ENCODE assay signal across 13 cellular contexts in genomic region chr10:96596422-96597407, GRCh38. TPM values are rescaled to one million over a fixed set of nuclear protein-coding genes. Genes with fewer than 3 reads are reported as not detected.
DNase-seq lines count a peak whose midpoint lies in the region; ATAC-seq and TF ChIP-seq lines count a peak whose summit lies in the region.
"Had no signal": no experiment of that assay in that cellular context is flagged by ENCODE, and none has a peak within 500 bp of the region (broad histone marks: within the 10 kb centered on the region; RNA-seq: fewer than 3 reads in every experiment).

No MANE protein-coding gene starts in this region.

- peaks cover 13% of the 10 kb centered on the region for H3K4me1 Mint-ChIP-seq in Calu3 (ENCODE audit: low read depth, unreplicated experiment)
- peaks cover 4% of the 10 kb centered on the region for H3K4me1 Mint-ChIP-seq in stimulated activated memory B cell treated with anti-CD40 and anti-IgM and Interleukin-4, amounts not matched to agents 10 μg/mL and 1 μg/mL and 100 μg/mL, for 72 hours

- no peaks in the 10 kb centered on the region for H3K79me2 ChIP-seq in hepatocyte

- ATAC-seq in stimulated activated memory B cell treated with anti-CD40 and anti-IgM and Interleukin-4, amounts not matched to agents 10 μg/mL and 1 μg/mL and 100 μg/mL, for 72 hours: no peak
- no peak for ATAC-seq in GM18867 (IDR thresholded peaks at IDR 0.05; ENCODE audit: unreplicated experiment)

- TF ChIP-seq CTCF in Calu3 (IDR thresholded peaks at IDR 0.05; ENCODE audit: unreplicated experiment): no peak
- no peak for TF ChIP-seq CTCF in LNCaP clone FGC (IDR thresholded peaks at IDR 0.05; ENCODE audit: control insufficient read depth, extremely low read depth, insufficient read depth)
- no peak for TF ChIP-seq CTCF in hepatocyte (IDR thresholded peaks at IDR 0.05; ENCODE audit: poor library complexity)

- H3K9me3 Mint-ChIP-seq in Calu3 (ENCODE audit: low read depth, unreplicated experiment): no peaks in the 10 kb centered on the region
- no peaks in the 10 kb centered on the region for H3K9me3 Mint-ChIP-seq in stimulated activated memory B cell treated with anti-CD40 and anti-IgM and Interleukin-4, amounts not matched to agents 10 μg/mL and 1 μg/mL and 100 μg/mL, for 72 hours

- no peaks in the 10 kb centered on the region for H3K9me3 ChIP-seq in hepatocyte (ENCODE audit: low read depth)

- no peak overlapping the region for H3K4me3 ChIP-seq in LNCaP clone FGC (ENCODE audit: low read depth, low read length)
- H3K4me3 ChIP-seq in hepatocyte: no peak overlapping the region
- H3K4me3 ChIP-seq: SK-N-MC had no signal

- H2AFZ ChIP-seq in hepatocyte: no peak overlapping the region

- no peaks in the 10 kb centered on the region for H3K9me2 ChIP-seq in hepatocyte (replicated peaks; ENCODE audit: insufficient read depth)

- peaks cover 18% of the 10 kb centered on the region for H3K4me1 ChIP-seq in hepatocyte (ENCODE audit: insufficient read depth)

- no peak overlapping the region for H3K4me2 ChIP-seq in hepatocyte
- H3K4me2 ChIP-seq: BLaER1 treated with 17β-estradiol and CSF1 and Interleukin-3, amounts not matched to agents 10 nM and 100 nM had no signal

- WGBS in hepatocyte (ENCODE audit: low lambda C conversion rate, missing lambda C conversion rate): 21% methylated on average over 1 of the region's 1 CpG

- H3K27ac Mint-ChIP-seq in Calu3 (ENCODE audit: unreplicated experiment): peak overlapping the region; percentile 60
- peak overlapping the region; percentile 20 for H3K27ac Mint-ChIP-seq in stimulated activated memory B cell treated with anti-CD40 and anti-IgM and Interleukin-4, amounts not matched to agents 10 μg/mL and 1 μg/mL and 100 μg/mL, for 72 hours

- CTCF ChIA-PET in Calu3 (lab: Charles Lee): no interaction called here

- H4K20me1 ChIP-seq in hepatocyte (ENCODE audit: insufficient read depth, poor library complexity, severe bottlenecking): no peaks in the 10 kb centered on the region

- H3K36me3 Mint-ChIP-seq in Calu3 (ENCODE audit: insufficient read depth, unreplicated experiment): peaks cover 11% of the 10 kb centered on the region
- H3K36me3 Mint-ChIP-seq in stimulated activated memory B cell treated with anti-CD40 and anti-IgM and Interleukin-4, amounts not matched to agents 10 μg/mL and 1 μg/mL and 100 μg/mL, for 72 hours: peaks cover 40% of the 10 kb centered on the region

- DNase-seq in Calu3 (no peak), LNCaP clone FGC (ENCODE audit: low read depth) (peak; percentile 84), hepatocyte (ENCODE audit: low spot score) (no peak), ecto neural progenitor cell (ENCODE audit: low spot score) (no peak)
- DNase-seq in activated CD4-positive, alpha-beta T cell treated with anti-CD3 and anti-CD28 coated beads, Interleukin-2, amount 50 U/mL, for 48 hours: no peak
- DNase-seq: MV-4-11, NCI-H1436, NCI-H2081, NCI-H524 had no signal

- H3K36me3 ChIP-seq in hepatocyte (replicated peaks; ENCODE audit: insufficient read depth, low read depth): no peaks in the 10 kb centered on the region

- H3K27me3 ChIP-seq in hepatocyte: no peaks in the 10 kb centered on the region
- H3K27me3 ChIP-seq: BLaER1 treated with 17β-estradiol and CSF1 and Interleukin-3, amounts not matched to agents 10 nM and 100 nM had no signal

- intact Hi-C loops in Calu3 (cut with micrococcal nuclease; ENCODE audit: unreplicated experiment): no loop called here

- no peaks in the 10 kb centered on the region for H3K27me3 Mint-ChIP-seq in Calu3 (ENCODE audit: unreplicated experiment)
- H3K27me3 Mint-ChIP-seq in stimulated activated memory B cell treated with anti-CD40 and anti-IgM and Interleukin-4, amounts not matched to agents 10 μg/mL and 1 μg/mL and 100 μg/mL, for 72 hours: no peaks in the 10 kb centered on the region

- peak overlapping the region; percentile 45 for H3K27ac ChIP-seq in hepatocyte
- H3K27ac ChIP-seq: BLaER1 treated with 17β-estradiol and CSF1 and Interleukin-3, amounts not matched to agents 10 nM and 100 nM; SK-N-MC had no signal

- no peak overlapping the region for H3K4me3 Mint-ChIP-seq in Calu3 (ENCODE audit: low read depth, unreplicated experiment)
- no peak overlapping the region for H3K4me3 Mint-ChIP-seq in stimulated activated memory B cell treated with anti-CD40 and anti-IgM and Interleukin-4, amounts not matched to agents 10 μg/mL and 1 μg/mL and 100 μg/mL, for 72 hours

- BruUV-seq in Calu3 (replicated peaks; lab: Mats Ljungman, UMichigan): no TSS peak

RNA-seq across cellular contexts. Expression of gene TM9SF3, which starts 9.9 kb away (rescaled TPM):
- total RNA-seq in Calu3 (2022) (177 and 183 TPM in 2 replicates), hepatocyte (158 and 186 TPM in 2 replicates)
- 128 and 141 TPM in 2 replicates for polyA plus RNA-seq in hepatocyte
